In the genomic region with DNA sequence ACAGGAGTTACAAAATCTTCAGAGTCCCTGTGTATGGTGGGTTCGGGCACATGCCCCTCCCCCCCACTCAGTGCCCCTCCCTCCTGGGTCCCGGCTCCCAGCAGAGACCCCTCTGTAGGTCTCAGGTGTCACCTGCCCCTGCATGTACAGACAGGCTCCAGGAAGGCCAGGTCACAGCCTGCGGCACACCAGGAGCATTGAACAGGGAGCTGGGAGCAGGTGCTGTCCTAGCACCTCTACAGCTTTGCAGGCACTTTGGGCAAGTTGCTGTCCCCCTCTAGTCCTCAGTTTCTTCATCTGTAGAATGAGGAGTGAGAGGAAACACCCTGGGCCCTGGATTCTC, we compare ENCODE assay signal across 25 cellular contexts.
"Had no signal": no experiment of that assay in that cellular context is flagged by ENCODE, and none has a peak within 500 bp of the region (broad histone marks: within the 10 kb centered on the region; RNA-seq: fewer than 3 reads in every experiment).

No MANE protein-coding gene starts in this region.

- H3K36me3 ChIP-seq: ascending aorta, cardiac muscle cell, left lung, right lobe of liver, thoracic aorta, vagina had no signal

- H3K27ac ChIP-seq: ascending aorta, cardiac muscle cell, left lung, right lobe of liver, skin epidermis, thoracic aorta, vagina had no signal

- H3K36me3 Mint-ChIP-seq: activated naive CD4-positive, alpha-beta T cell treated with anti-CD3 and anti-CD28 coated beads, Interleukin-2, amount 10 ng/mL, durations not matched to agents 7 days and 5 days; activated naive CD8-positive, alpha-beta T cell treated with anti-CD3 and anti-CD28 coated beads, Interleukin-2, amount 10 ng/mL, durations not matched to agents 7 days and 5 days; brain; natural killer cell treated with Interleukin-12 subunit alpha and Interleukin-12 subunit beta and Interleukin-15 and Interleukin-18, amount 100 ng/mL, for 72 hours; T-cell had no signal

- H3K4me1 Mint-ChIP-seq: activated naive CD4-positive, alpha-beta T cell treated with anti-CD3 and anti-CD28 coated beads, Interleukin-2, amount 10 ng/mL, durations not matched to agents 7 days and 5 days; endodermal cell had no signal

- H3K9me3 ChIP-seq: ascending aorta, left lung, mucosa of descending colon, right lobe of liver, thoracic aorta, vagina had no signal

- H3K4me3 ChIP-seq: ascending aorta, cardiac muscle cell, left lung, lung, mucosa of descending colon, right lobe of liver, skin epidermis, thoracic aorta, vagina had no signal

- H3K9me3 Mint-ChIP-seq: activated naive CD4-positive, alpha-beta T cell treated with anti-CD3 and anti-CD28 coated beads, Interleukin-2, amount 10 ng/mL, durations not matched to agents 7 days and 5 days; activated naive CD8-positive, alpha-beta T cell treated with anti-CD3 and anti-CD28 coated beads, Interleukin-2, amount 10 ng/mL, durations not matched to agents 7 days and 5 days; endodermal cell; natural killer cell treated with Interleukin-12 subunit alpha and Interleukin-12 subunit beta and Interleukin-15 and Interleukin-18, amount 100 ng/mL, for 72 hours; stimulated activated naive CD8-positive, alpha-beta T cell treated with anti-CD3 and anti-CD28 coated beads, Interleukin-15, Interleukin-2, amounts not matched to agents 100 ng/mL and 50 ng/mL, for 24 hours; T-cell had no signal

- H3K27ac Mint-ChIP-seq: activated naive CD4-positive, alpha-beta T cell treated with anti-CD3 and anti-CD28 coated beads, Interleukin-2, amount 10 ng/mL, durations not matched to agents 7 days and 5 days; activated naive CD8-positive, alpha-beta T cell treated with anti-CD3 and anti-CD28 coated beads, Interleukin-2, amount 10 ng/mL, durations not matched to agents 7 days and 5 days; endodermal cell; natural killer cell treated with Interleukin-12 subunit alpha and Interleukin-12 subunit beta and Interleukin-15 and Interleukin-18, amount 100 ng/mL, for 72 hours; stimulated activated naive CD8-positive, alpha-beta T cell treated with anti-CD3 and anti-CD28 coated beads, Interleukin-15, Interleukin-2, amounts not matched to agents 100 ng/mL and 50 ng/mL, for 24 hours; T-cell had no signal

- ATAC-seq: esophagus mucosa; left lung; mucosa of descending colon; natural killer cell treated with Interleukin-12 subunit alpha and Interleukin-12 subunit beta and Interleukin-15 and Interleukin-18, amount 100 ng/mL, for 72 hours; right lobe of liver; T-cell had no signal

- H3K4me1 ChIP-seq: ascending aorta, left lung, right lobe of liver had no signal

- DNase-seq: activated CD4-positive, alpha-beta T cell treated with anti-CD3 and anti-CD28 coated beads for 48 hours; activated CD4-positive, alpha-beta T cell treated with anti-CD3 and anti-CD28 coated beads, Interleukin-2, amount 50 U/mL, for 48 hours; activated gamma-delta T cell; activated naive CD4-positive, alpha-beta T cell treated with anti-CD3 and anti-CD28 coated beads, Interleukin-2, amount 10 ng/mL, durations not matched to agents 7 days and 5 days; cortex of kidney; endodermal cell; foreskin fibroblast; kidney glomerular epithelial cell; stimulated activated CD4-positive, alpha-beta T cell treated with anti-CD3 and anti-CD28 coated beads, Interleukin-12 subunit alpha, Interleukin-12 subunit beta, amount 100 ng/mL, for 4 hours; stimulated activated CD4-positive, alpha-beta T cell treated with anti-CD3 and anti-CD28 coated beads, Interleukin-4, amount 100 ng/mL, for 1 hour had no signal

- H3K27me3 ChIP-seq: ascending aorta, cardiac muscle cell, right lobe of liver, vagina had no signal

- H3K4me3 Mint-ChIP-seq: activated naive CD4-positive, alpha-beta T cell treated with anti-CD3 and anti-CD28 coated beads, Interleukin-2, amount 10 ng/mL, durations not matched to agents 7 days and 5 days; activated naive CD8-positive, alpha-beta T cell treated with anti-CD3 and anti-CD28 coated beads, Interleukin-2, amount 10 ng/mL, durations not matched to agents 7 days and 5 days; brain; endodermal cell; natural killer cell treated with Interleukin-12 subunit alpha and Interleukin-12 subunit beta and Interleukin-15 and Interleukin-18, amount 100 ng/mL, for 72 hours; stimulated activated naive CD8-positive, alpha-beta T cell treated with anti-CD3 and anti-CD28 coated beads, Interleukin-15, Interleukin-2, amounts not matched to agents 100 ng/mL and 50 ng/mL, for 24 hours; T-cell had no signal
